ENCODE assay signal across 8 cellular contexts in the genomic region with DNA sequence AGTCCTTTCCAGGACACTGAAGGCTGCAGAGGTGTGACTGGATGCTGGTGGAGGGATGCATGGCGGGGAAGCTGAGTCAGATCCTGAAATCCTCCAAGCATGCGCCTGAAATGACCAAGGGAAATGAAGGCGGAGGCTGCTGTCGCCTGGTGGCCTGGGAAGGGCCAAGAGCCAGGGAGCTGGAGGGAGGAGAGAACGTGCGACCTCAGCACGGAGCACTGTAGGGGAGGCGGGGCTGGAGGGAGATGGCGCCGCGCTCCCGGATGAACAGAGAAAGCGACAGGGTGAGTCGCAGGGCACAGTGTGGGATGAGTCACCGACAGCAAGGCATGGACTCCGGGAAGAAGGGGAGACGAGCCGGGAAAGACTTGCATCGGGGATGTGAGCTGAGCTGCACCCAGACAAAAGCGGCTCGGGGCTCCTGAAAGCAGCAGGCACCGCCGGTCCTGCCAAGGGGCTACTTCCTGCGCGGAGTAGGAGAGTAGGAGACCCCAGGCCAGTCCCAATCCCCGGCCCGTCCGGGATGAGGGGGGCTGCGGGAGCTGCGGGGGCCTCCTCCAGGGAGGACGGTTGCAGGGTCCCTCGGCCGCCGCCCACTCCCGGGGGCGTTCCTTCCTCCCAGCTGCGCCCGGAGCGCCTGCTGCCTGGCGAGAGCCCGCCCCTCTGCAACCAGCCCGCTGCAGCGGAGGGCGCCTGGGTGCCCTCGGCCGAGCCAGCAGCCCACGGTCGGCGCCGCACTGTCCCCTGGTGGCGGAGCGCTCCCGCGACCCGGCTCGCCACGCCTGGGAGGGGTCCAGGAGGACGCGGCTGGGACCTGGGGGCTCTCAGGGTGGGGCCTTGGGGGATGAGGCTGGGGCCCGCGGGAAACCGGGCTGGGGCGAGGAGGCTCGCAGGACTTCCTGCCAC. TPM values are rescaled to one million over a fixed set of nuclear protein-coding genes. Genes with fewer than 3 reads are reported as not detected.
DNase-seq lines count a peak whose midpoint lies in the region; ATAC-seq and TF ChIP-seq lines count a peak whose summit lies in the region.

No MANE protein-coding gene starts in this region.

- intact Hi-C loops in lower leg skin (cut with DNase I; ENCODE audit: low total_unique reads): no loop called here

- H3K27me3 ChIP-seq in BJ (ENCODE audit: control insufficient read depth, insufficient read depth, low read length): no peaks in the 10 kb centered on the region

- no peak for TF ChIP-seq POLR2A in lower leg skin (IDR thresholded peaks at IDR 0.05)

- no peaks in the 10 kb centered on the region for H3K36me3 ChIP-seq in BJ (ENCODE audit: control insufficient read depth, insufficient read depth, low read length)

- DNase-seq in BJ (ENCODE audit: low read depth) (peak; percentile 89), GM19238 (ENCODE audit: insufficient read length, low spot score) (peak; percentile 63), NCI-H524 (lab: John Stamatoyannopoulos, UW) (peak; percentile 57 to 80), dermis microvascular lymphatic vessel endothelial cell (ENCODE audit: low read depth in 2 of 2) (peak; percentile 83 to 98), lower leg skin (ENCODE audit: low spot score in 2 of 2) (peak; percentile 91 to 98)
- DNase-seq in activated CD4-positive, alpha-beta T cell treated with anti-CD3 and anti-CD28 coated beads, Interleukin-2, amount 50 U/mL, for 1 hour: peak; percentile 74
- peak; percentile 66 to 74 for DNase-seq in stimulated activated CD4-positive, alpha-beta T cell treated with anti-CD3 and anti-CD28 coated beads, Interleukin-4, amount 100 ng/mL, for 4 hours

- 0% methylated on average over 48 to 54 of the region's 64 CpGs for WGBS in lower leg skin, 2 donors

- ATAC-seq in HG03442 (IDR thresholded peaks at IDR 0.05; ENCODE audit: unreplicated experiment): peak; percentile 60

- CTCF ChIA-PET in BJ (lab: Yijun Ruan, JAX): interaction anchor here (0.6 to 9.4 kb wide), 39 partner anchors 9 to 1393 kb away, joined by 3 to 191 read pairs (median 5); partner anchors contain the start of genes NQO2 and SERPINB1

- POLR2A ChIA-PET in BJ (lab: Charles Lee): interaction anchor here (0.5 to 1.6 kb wide), 4 partner anchors 17 to 79 kb away, joined by 3 to 7 read pairs (median 6); partner anchors contain the start of genes RIPK1 and SERPINB6

- H3K4me3 ChIP-seq in BJ (ENCODE audit: low read depth, low read length) (peak overlapping the region; percentile 69), lower leg skin (ENCODE audit: low read depth, poor library complexity, severe bottlenecking) (peak overlapping the region; percentile 78)

- TF ChIP-seq CTCF in BJ (IDR thresholded peaks at IDR 0.05; ENCODE audit: insufficient read depth, low read depth, low read length) (peak; percentile 63), lower leg skin (IDR thresholded peaks at IDR 0.05) (no peak)

RNA-seq across cellular contexts. Expression of gene NQO2, which starts 11.0 kb away (rescaled TPM):
- 54.4 and 56.2 TPM in 2 replicates for polyA plus RNA-seq in BJ (2011; rRNA removed)
- polyA minus RNA-seq in BJ (2011; rRNA and poly(A)+ RNA removed): 17.8 and 23.7 TPM in 2 replicates
- total RNA-seq in dermis microvascular lymphatic vessel endothelial cell: 12.2 and 24.9 TPM in 2 replicates
- total RNA-seq in lower leg skin: 10 to 100 TPM; 24.4 to 40.5 (median 36.7) TPM

RNA-seq across cellular contexts. Expression of gene SERPINB6, which starts 17.3 kb away (rescaled TPM):
- 89.6 and 113 TPM in 2 replicates for polyA plus RNA-seq in BJ (2011; rRNA removed)
- 52.2 and 73.7 TPM in 2 replicates for polyA minus RNA-seq in BJ (2011; rRNA and poly(A)+ RNA removed)
- total RNA-seq in dermis microvascular lymphatic vessel endothelial cell (107 and 108 TPM in 2 replicates), lower leg skin (10 to 100 TPM; 21.2 to 37.0 (median 35.6) TPM)

Comparison
In these comparisons a context has a peak if more than half of its experiments do, and no peak if none do; other contexts are left out.
1. Peak in every context shown above with its lines: DNase-seq, ATAC-seq and H3K4me3 ChIP-seq.